10 cellular contexts compared by ENCODE assay signal in genomic region chr4:54281060-54281781, GRCh38. TPM values are rescaled to one million over a fixed set of nuclear protein-coding genes. Genes with fewer than 3 reads are reported as not detected.
A peak's percentile ranks its signal among the peaks of the same experiment; 100 is the strongest.
DNase-seq lines count a peak whose midpoint lies in the region; ATAC-seq and TF ChIP-seq lines count a peak whose summit lies in the region.
"Had no signal": no experiment of that assay in that cellular context is flagged by ENCODE, and none has a peak within 500 bp of the region (broad histone marks: within the 10 kb centered on the region; RNA-seq: fewer than 3 reads in every experiment).

No MANE protein-coding gene starts in this region.

- H3K56ac ChIP-seq in mesendoderm (ENCODE audit: low read length): no peak overlapping the region

- peaks cover 2 to 9% of the 10 kb centered on the region in 2 donors for H3K36me3 Mint-ChIP-seq in activated T-cell treated with anti-CD3 and anti-CD28 coated beads, Interleukin-2, amount 50 U/mL, for 72 hours (ENCODE audit: insufficient read depth in 2 of 2)

- H3K27ac Mint-ChIP-seq in activated T-cell treated with anti-CD3 and anti-CD28 coated beads, Interleukin-2, amount 50 U/mL, for 72 hours: no peak overlapping the region

- no peak overlapping the region for H4K8ac ChIP-seq in mesendoderm (ENCODE audit: low read depth, low read length)

- TF ChIP-seq CTCF in ascending aorta (IDR thresholded peaks at IDR 0.05): no peak
- no peak for TF ChIP-seq CTCF in heart left ventricle (IDR thresholded peaks at IDR 0.05)

- H3K4me2 ChIP-seq in skeletal muscle satellite cell (ENCODE audit: low read length) (peak overlapping the region; percentile 52), mesendoderm (ENCODE audit: low read length) (no peak overlapping the region)

- no peak overlapping the region for H3K4me3 ChIP-seq in ascending aorta
- H3K4me3 ChIP-seq in heart left ventricle: no peak overlapping the region
- H3K4me3 ChIP-seq in skeletal muscle satellite cell (ENCODE audit: low read length): peak overlapping the region; percentile 32
- H3K4me3 ChIP-seq in mesendoderm (ENCODE audit: low read length): no peak overlapping the region

- peak; percentile 94 for DNase-seq in H4 (ENCODE audit: low spot score)
- DNase-seq in ascending aorta (ENCODE audit: low spot score in 2 of 2): peak; percentile 69 to 96
- peak; percentile 83 to 91 (median 87) for DNase-seq in heart left ventricle
- no peak for DNase-seq in mesendoderm
- no peak for DNase-seq in NCI-H1930 (lab: John Stamatoyannopoulos, UW)
- no peak for DNase-seq in activated T-cell treated with anti-CD3 and anti-CD28 coated beads, Interleukin-2, amount 50 U/mL, for 72 hours
- DNase-seq: activated CD4-positive, alpha-beta T cell treated with anti-CD3 and anti-CD28 coated beads, Interleukin-2, amount 50 U/mL, for 1 hour; NCI-H1694 had no signal

- H2BK15ac ChIP-seq in mesendoderm (replicated peaks; ENCODE audit: low read depth): no peak overlapping the region

- H3K27me3 ChIP-seq in ascending aorta: no peaks in the 10 kb centered on the region
- no peaks in the 10 kb centered on the region for H3K27me3 ChIP-seq in heart left ventricle
- no peaks in the 10 kb centered on the region for H3K27me3 ChIP-seq in skeletal muscle satellite cell (ENCODE audit: control insufficient read depth, insufficient read depth, low read length)
- no peaks in the 10 kb centered on the region for H3K27me3 ChIP-seq in mesendoderm (ENCODE audit: insufficient read depth, low read length, poor library complexity)

- peak overlapping the region; percentile 56 for H3K9ac ChIP-seq in skeletal muscle satellite cell (ENCODE audit: low read depth, low read length)
- H3K9ac ChIP-seq in mesendoderm (ENCODE audit: low read length): no peak overlapping the region

- no peak overlapping the region for H2BK5ac ChIP-seq in mesendoderm (ENCODE audit: low read length)

- no peak overlapping the region for H2BK120ac ChIP-seq in mesendoderm (ENCODE audit: low read depth, low read length)

- H3K27ac ChIP-seq in ascending aorta: peak overlapping the region; percentile 70 to 80
- H3K27ac ChIP-seq in heart left ventricle: peak overlapping the region; percentile 54 to 90 (median 74)
- no peak overlapping the region for H3K27ac ChIP-seq in mesendoderm (ENCODE audit: low read depth, low read length)

- H3K23ac ChIP-seq in mesendoderm (ENCODE audit: low read length): no peak overlapping the region

- peaks cover 9 to 13% of the 10 kb centered on the region in 2 donors for H3K9me3 Mint-ChIP-seq in activated T-cell treated with anti-CD3 and anti-CD28 coated beads, Interleukin-2, amount 50 U/mL, for 72 hours

- H3K9me3 ChIP-seq in ascending aorta (no peaks in the 10 kb centered on the region), heart left ventricle (peaks cover 0 to 16% (median 10%) of the 10 kb centered on the region in 12 donors), skeletal muscle satellite cell (replicated peaks; ENCODE audit: low read length) (no peaks in the 10 kb centered on the region)

- H3K36me3 ChIP-seq in ascending aorta (peaks cover 15 to 51% of the 10 kb centered on the region in 2 donors), heart left ventricle (peaks cover 0 to 25% (median 0%) of the 10 kb centered on the region in 9 donors), skeletal muscle satellite cell (ENCODE audit: insufficient read depth, low read length) (no peaks in the 10 kb centered on the region), mesendoderm (ENCODE audit: control insufficient read depth, insufficient read depth, low read length) (peaks cover 3% of the 10 kb centered on the region)

- WGBS in heart left ventricle, 4 donors: 3 to 9% (median 4%) methylated on average over 7 of the region's 7 CpGs
- no CpG with 5 or more reads among the region's 7 CpGs for WGBS in mesendoderm (ENCODE audit: extremely low coverage, insufficient coverage, low lambda C conversion rate)

- no peaks in the 10 kb centered on the region for H3K79me1 ChIP-seq in mesendoderm (ENCODE audit: low read length)

- no peak overlapping the region for H3K4ac ChIP-seq in mesendoderm (ENCODE audit: low read depth, low read length)

- peaks cover 15% of the 10 kb centered on the region for H3K4me1 Mint-ChIP-seq in activated T-cell treated with anti-CD3 and anti-CD28 coated beads, Interleukin-2, amount 50 U/mL, for 72 hours (ENCODE audit: low read depth)

- H3K79me2 ChIP-seq in mesendoderm (ENCODE audit: control insufficient read depth, insufficient read depth, low read length): no peaks in the 10 kb centered on the region

- no peak overlapping the region for H4K5ac ChIP-seq in mesendoderm (ENCODE audit: low read length)

- peaks cover 14 to 41% of the 10 kb centered on the region in 2 donors for H3K4me1 ChIP-seq in ascending aorta
- peaks cover 5 to 47% (median 37%) of the 10 kb centered on the region in 12 donors for H3K4me1 ChIP-seq in heart left ventricle
- peaks cover 31% of the 10 kb centered on the region for H3K4me1 ChIP-seq in skeletal muscle satellite cell (ENCODE audit: control insufficient read depth, insufficient read depth, low read length)
- peaks cover 2% of the 10 kb centered on the region for H3K4me1 ChIP-seq in mesendoderm (ENCODE audit: control insufficient read depth, low read depth, low read length)

- intact Hi-C loops in ascending aorta (cut with DNase I) (loop anchor here (1.0 to 10.0 kb wide), 3 partner anchors 15 to 1116 kb away; partner anchors contain the start of gene TMEM165), heart left ventricle (cut with DNase I) (no loop called here)

- peak; percentile 94 to 97 (median 96) for ATAC-seq in heart left ventricle
- ATAC-seq in GM21526 (IDR thresholded peaks at IDR 0.05; ENCODE audit: low FRiP score, unreplicated experiment): no peak
- no peak for ATAC-seq in activated T-cell treated with anti-CD3 and anti-CD28 coated beads, Interleukin-2, amount 50 U/mL, for 72 hours (replicated peaks in 1 of 2)

- H3K18ac ChIP-seq in mesendoderm (ENCODE audit: low read length): no peak overlapping the region

- H2AK5ac ChIP-seq in mesendoderm (ENCODE audit: low read length): no peak overlapping the region

- H3K27me3 Mint-ChIP-seq in activated T-cell treated with anti-CD3 and anti-CD28 coated beads, Interleukin-2, amount 50 U/mL, for 72 hours (ENCODE audit: low read depth): peaks cover 19% of the 10 kb centered on the region

- no peak overlapping the region for H3K4me3 Mint-ChIP-seq in activated T-cell treated with anti-CD3 and anti-CD28 coated beads, Interleukin-2, amount 50 U/mL, for 72 hours

- TF ChIP-seq POLR2A in heart left ventricle (IDR thresholded peaks at IDR 0.05): no peak

RNA-seq across cellular contexts. Expression of gene PDGFRA, which starts 52.1 kb away (rescaled TPM):
- total RNA-seq in H4 (2014; rRNA removed; shearing (Covaris generic)): 7.6 and 13.9 TPM in 2 replicates
- total RNA-seq in ascending aorta (58.3 TPM), heart left ventricle (10 to 100 TPM in 8 of 9 donors, 1 to 10 TPM in 1; 8.0 to 58.1 (median 22.6) TPM)
- 10 to 100 TPM in 1 of 2 donors, 1 to 10 TPM in 1; 4.3 to 17.6 TPM for polyA plus RNA-seq in heart left ventricle
- total RNA-seq in skeletal muscle satellite cell (2012; rRNA removed): 143 and 180 TPM in 2 replicates
- 3.8 TPM for polyA plus RNA-seq in mesendoderm (2013, experiment 1 of 2)
- polyA plus RNA-seq in mesendoderm (2013, experiment 2 of 2): 2.7 TPM
- under 1 TPM in 1 of 2 donors, not detected in 1; 0.43 TPM for total RNA-seq in activated T-cell treated with anti-CD3 and anti-CD28 coated beads, Interleukin-2, amount 50 U/mL, for 72 hours

Comparison
In these comparisons a context has a peak if more than half of its experiments do, and no peak if none do; other contexts are left out.
1. DNase-seq: peak in H4 (single experiment), ascending aorta (2 of 2) and heart left ventricle (5 of 5); none in mesendoderm (single experiment), NCI-H1930 (0 of 2) and activated T-cell treated with anti-CD3 and anti-CD28 coated beads, Interleukin-2, amount 50 U/mL, for 72 hours (0 of 2).
2. ATAC-seq: peak in heart left ventricle (4 of 4); none in GM21526 (single experiment) and activated T-cell treated with anti-CD3 and anti-CD28 coated beads, Interleukin-2, amount 50 U/mL, for 72 hours (0 of 2).